8 cellular contexts compared by ENCODE assay signal in genomic region chr1:215399787-215400186, GRCh38.
"Had no signal": no experiment of that assay in that cellular context is flagged by ENCODE, and none has a peak within 500 bp of the region (broad histone marks: within the 10 kb centered on the region; RNA-seq: fewer than 3 reads in every experiment).

No MANE protein-coding gene starts in this region.

- FAIRE-seq: H1, H54 had no signal

- DNase-seq: GM23248, GOT3, H7, H9, HCEC 1CT, HFFc6 had no signal
